8 cellular contexts compared by ENCODE assay signal in the genomic region with DNA sequence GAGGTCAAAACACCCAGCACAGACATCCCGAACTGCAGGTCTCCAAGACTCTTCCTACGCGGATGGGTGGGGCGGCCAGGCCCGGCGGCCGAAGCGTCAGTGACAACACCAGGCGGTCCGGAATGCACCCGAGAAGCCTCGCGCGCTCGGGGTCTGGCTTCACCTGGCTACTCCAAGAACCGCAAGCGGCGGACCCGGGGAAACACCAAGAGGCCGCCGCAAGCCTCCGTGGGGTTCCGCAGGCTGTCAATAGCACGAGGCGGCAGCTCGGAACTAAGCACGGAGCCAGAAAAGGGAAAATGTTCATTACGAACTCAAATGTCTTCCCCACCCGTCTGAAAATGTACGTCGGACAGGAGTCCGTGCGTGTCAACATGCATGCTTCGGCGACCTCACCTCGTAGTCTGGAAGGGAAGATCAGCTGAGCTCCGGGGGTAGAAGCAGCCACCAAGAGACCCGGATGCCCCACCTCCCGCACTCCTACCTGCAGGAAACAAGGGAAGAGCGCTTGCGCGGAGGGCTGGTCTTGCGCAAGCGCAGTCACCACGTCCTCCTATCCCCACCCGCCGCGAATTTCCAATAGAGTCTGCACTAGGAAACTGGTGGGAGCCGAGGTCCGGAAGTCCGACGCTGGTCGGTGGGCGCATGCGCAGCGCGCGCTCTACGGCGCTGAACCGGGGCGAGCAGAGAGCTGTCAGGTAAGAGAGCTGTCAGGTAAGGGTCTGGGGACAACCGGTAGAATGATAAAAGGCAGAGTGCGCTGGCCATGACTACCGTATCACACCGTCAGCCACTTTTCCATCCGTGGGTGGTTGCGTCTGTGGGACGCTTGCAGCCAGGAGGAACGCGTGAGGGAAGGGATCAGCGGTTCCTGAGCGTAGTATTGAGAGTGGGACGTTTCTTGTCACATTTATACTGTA. TPM values are rescaled to one million over a fixed set of nuclear protein-coding genes. Genes with fewer than 3 reads are reported as not detected.
A peak's percentile ranks its signal among the peaks of the same experiment; 100 is the strongest.
DNase-seq lines count a peak whose midpoint lies in the region; ATAC-seq, FAIRE-seq and TF ChIP-seq lines count a peak whose summit lies in the region.

A gene (plus strand): TSS at position 646 of the 920 bp plus-strand sequence. CDS start 3,864 bp downstream, outside the sequence.
A gene (minus strand): TSS at position 500 of the 920 bp plus-strand sequence. CDS start 958 bp downstream, outside the sequence.

- H3K9ac ChIP-seq in kidney (ENCODE audit: low read length in 2 of 2): peak within 1 kb of the TSS; percentile 88 to 91

- TF ChIP-seq CTCF in AG09319 (IDR thresholded peaks at IDR 0.05; ENCODE audit: low read depth, low read length) (no peak), kidney (IDR thresholded peaks at IDR 0.05; ENCODE audit: borderline replicate concordance, extremely low read depth, insufficient read depth) (no peak)

- DNase-seq in AG09319 (ENCODE audit: extremely low read depth, low read depth): peak; percentile 89
- peak; percentile 98 for DNase-seq in NCI-H345 (lab: John Stamatoyannopoulos, UW)
- DNase-seq in activated CD4-positive, CD25-positive, alpha-beta regulatory T cell (lab: John Stamatoyannopoulos, UW): peak; percentile 63 to 80 (median 70)
- DNase-seq in cerebellar nuclear complex (lab: John Stamatoyannopoulos, UW): peak; percentile 67 to 83
- peak; percentile 97 for DNase-seq in kidney
- peak; percentile 95 for DNase-seq in stimulated activated CD4-positive, alpha-beta T cell treated with anti-CD3 and anti-CD28 coated beads, Interleukin-15, amount 100 ng/mL, for 24 hours

- peak; percentile 81 for ATAC-seq in GM19025 (IDR thresholded peaks at IDR 0.05; ENCODE audit: low read depth, unreplicated experiment)
- ATAC-seq in HG03280 (IDR thresholded peaks at IDR 0.05; ENCODE audit: unreplicated experiment): peak; percentile 78

- no peaks in the 10 kb centered on the region for H3K9me3 ChIP-seq in kidney (ENCODE audit: control insufficient read depth in 1 of 2, low read length in 2 of 2)

- no peak for FAIRE-seq in kidney (lab: Jason Lieb, UNC)

- peaks cover 3 to 8% of the 10 kb centered on the region in 2 donors for H3K4me1 ChIP-seq in kidney (ENCODE audit: control insufficient read depth in 1 of 2, insufficient read depth in 1 of 2, low read depth in 1 of 2, low read length in 2 of 2)

- H3K4me3 ChIP-seq in kidney (ENCODE audit: low read length in 2 of 2): peak within 1 kb of the TSS; percentile 96 to 99

- H3K27ac ChIP-seq in kidney (ENCODE audit: low read depth in 2 of 2, low read length in 2 of 2): peak within 1 kb of the TSS; percentile 36 to 71

- peaks cover 0 to 4% of the 10 kb centered on the region in 2 donors for H3K36me3 ChIP-seq in kidney (ENCODE audit: control insufficient read depth in 1 of 2, insufficient read depth in 2 of 2, low read length in 2 of 2)

- intact Hi-C loops in kidney (cut with DNase I): no loop called here

RNA-seq across cellular contexts. Expression of the first gene that starts in this region (rescaled TPM):
- 6.0 TPM for total RNA-seq in kidney
- 3.3 TPM for polyA plus RNA-seq in kidney (ENCODE audit: insufficient read depth, low read depth, low replicate concordance)

RNA-seq across cellular contexts. Expression of the second gene that starts in this region (rescaled TPM):
- total RNA-seq in kidney: 20.5 TPM
- polyA plus RNA-seq in kidney (ENCODE audit: insufficient read depth, low read depth, low replicate concordance): 4.4 TPM

Comparison
In these comparisons a context has a peak if more than half of its experiments do, and no peak if none do; other contexts are left out.
1. Peak in every context shown above with its lines: DNase-seq, ATAC-seq, H3K4me3 ChIP-seq and H3K27ac ChIP-seq.